Comparison of ENCODE assay signal across 11 cellular contexts in the genomic region with DNA sequence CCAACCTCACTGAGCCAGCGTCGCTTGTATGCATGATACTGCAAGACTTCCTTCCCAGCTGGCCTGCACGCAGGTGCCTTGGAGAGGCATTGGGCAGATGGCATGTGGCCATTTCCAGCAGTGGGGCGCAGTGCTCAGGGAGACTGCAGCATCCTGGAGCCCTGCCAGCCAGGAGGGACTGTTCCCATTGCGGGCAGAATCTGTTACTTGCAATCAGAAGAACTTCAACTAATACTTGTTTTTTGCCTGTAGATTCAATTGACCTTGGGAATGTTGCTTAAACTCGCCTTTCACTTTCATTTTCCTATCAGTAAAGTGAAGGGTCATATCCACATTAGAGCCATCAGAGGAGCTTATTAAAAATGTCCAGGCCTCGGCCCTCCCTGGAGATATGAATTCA. TPM values are rescaled to one million over a fixed set of nuclear protein-coding genes. Genes with fewer than 3 reads are reported as not detected.
DNase-seq lines count a peak whose midpoint lies in the region; ATAC-seq, FAIRE-seq and TF ChIP-seq lines count a peak whose summit lies in the region.
"Had no signal": no experiment of that assay in that cellular context is flagged by ENCODE, and none has a peak within 500 bp of the region (broad histone marks: within the 10 kb centered on the region; RNA-seq: fewer than 3 reads in every experiment).

No MANE protein-coding gene starts in this region.

- in situ Hi-C loops in K562 (cut with MboI): no loop called here

- WGBS in K562 (ENCODE audit: insufficient coverage, low coverage, missing lambda C conversion rate): 31% methylated on average over 7 of the region's 7 CpGs
- 36 to 43% methylated on average over 7 of the region's 7 CpGs for WGBS in thyroid gland, 2 donors

- no peaks in the 10 kb centered on the region for H3K9me1 ChIP-seq in K562 (ENCODE audit: control insufficient read depth, insufficient read depth, low read length)

- no peak for TF ChIP-seq POLR2A in K562 (conservative IDR thresholded peaks at IDR 0.05)
- TF ChIP-seq POLR2A in thyroid gland (IDR thresholded peaks at IDR 0.05): no peak

- 0 out of 2 replicates have a peak overlapping the region, but pooled peaks have one; percentile 14 for H3K4me2 ChIP-seq in K562 (ENCODE audit: insufficient read depth, low read length)

- 0 out of 4 replicates have a peak overlapping the region, but pooled peaks of 1 of the 2 experiments have one; percentile 45 for H3K9ac ChIP-seq in K562 (ENCODE audit: insufficient read depth in 1 of 2, low read depth in 2 of 2, low read length in 2 of 2)

- TF ChIP-seq EP300 in K562 (IDR thresholded peaks at IDR 0.05; ENCODE audit: low read length): no peak

- no peak overlapping the region for H3K27ac ChIP-seq in K562 (ENCODE audit: extremely low read depth, low read depth, low read length)
- peak overlapping the region in 2 of 3 donors; percentile 42 to 45 for H3K27ac ChIP-seq in thyroid gland
- H3K27ac ChIP-seq: 22Rv1 had no signal

- no peak for TF ChIP-seq CTCF in K562 (IDR thresholded peaks at IDR 0.05 in 2 of 3, conservative IDR thresholded peaks at IDR 0.05 in 1 of 3; ENCODE audit: insufficient read depth in 2 of 3, low read depth in 1 of 3, low read length in 3 of 3)
- TF ChIP-seq CTCF in thyroid gland (IDR thresholded peaks at IDR 0.05): no peak

- no peak overlapping the region for H2AFZ ChIP-seq in K562 (ENCODE audit: low read depth, low read length)

- no peak for TF ChIP-seq RAD21 in K562 (CRISPR knock-in tag; conservative IDR thresholded peaks at IDR 0.05 in 1 of 2, IDR thresholded peaks at IDR 0.05 in 1 of 2)

- intact Hi-C loops in K562 (cut with micrococcal nuclease): no loop called here
- intact Hi-C loops in thyroid gland (cut with DNase I): no loop called here

- H3K4me3 ChIP-seq in K562: no peak overlapping the region
- no peak overlapping the region for H3K4me3 ChIP-seq in thyroid gland (replicated peaks in 1 of 3)

- H3K36me3 ChIP-seq in K562 (ENCODE audit: control insufficient read depth, insufficient read depth, low read length): no peaks in the 10 kb centered on the region
- H3K36me3 ChIP-seq in thyroid gland: no peaks in the 10 kb centered on the region

- CTCF ChIA-PET in K562 (lab: Yijun Ruan, JAX; ENCODE audit: low intra/inter-chr PET ratio): no interaction called here

- H3K27me3 ChIP-seq in K562 (ENCODE audit: control insufficient read depth in 2 of 2, insufficient read depth in 2 of 2, low read length in 2 of 2) (no peaks in the 10 kb centered on the region), thyroid gland (no peaks in the 10 kb centered on the region)

- no peaks in the 10 kb centered on the region; the same call in 1 of the 2 replicates for H3K9me3 ChIP-seq in K562 (replicated peaks; ENCODE audit: control insufficient read depth, insufficient read depth, low read depth, low read length)
- H3K9me3 ChIP-seq in thyroid gland: no peaks in the 10 kb centered on the region

- DNase-seq in DMS53 (lab: John Stamatoyannopoulos, UW) (peak; percentile 65), DMS53 treated with DMSO at 0.1 percent for 48 hours (lab: John Stamatoyannopoulos, UW; ENCODE audit: unreplicated experiment) (no peak), K562 (ENCODE audit: extremely low read depth in 1 of 4, low spot score in 3 of 4) (no peak), lung microvascular endothelial cell (ENCODE audit: low read depth in 2 of 2) (peak; percentile 18 to 37), thyroid gland (peak; percentile 92 to 94), NCI-H2081 treated with DMSO at 0.1 percent for 48 hours (lab: John Stamatoyannopoulos, UW) (no peak), NCI-H226 (no peak)
- no peak for DNase-seq in activated effector memory CD4-positive, alpha-beta T cell treated with Interleukin-2 at 50 U/mL for 16 hours
- DNase-seq: HFFc6, NCI-H2227 treated with DMSO at 0.1 percent for 48 hours had no signal

- no peaks in the 10 kb centered on the region for H3K79me2 ChIP-seq in K562 (ENCODE audit: control insufficient read depth, insufficient read depth, low read length)

- no peak for FAIRE-seq in K562 (lab: Jason Lieb, UNC)

- H3K4me1 ChIP-seq in K562 (replicated peaks in 1 of 2; ENCODE audit: control insufficient read depth in 2 of 2, insufficient read depth in 2 of 2, low read length in 2 of 2): no peaks in the 10 kb centered on the region; a peak in 2 of 5 replicates
- peaks cover 0 to 17% of the 10 kb centered on the region in 2 donors for H3K4me1 ChIP-seq in thyroid gland

- no TSS peak for BruUV-seq in K562 (replicated peaks; lab: Mats Ljungman, UMichigan)

- POLR2A ChIA-PET in K562 (lab: Yijun Ruan, JAX): interaction anchor here (1.2 kb wide), 1 partner anchor 11 kb away, joined by 3 read pairs; no protein-coding TSS in a partner anchor

- H4K20me1 ChIP-seq in K562 (replicated peaks; ENCODE audit: control insufficient read depth, insufficient read depth, low read length): no peaks in the 10 kb centered on the region

- no peak for ATAC-seq in K562

TF ChIP-seq in K562, 482 proteins besides CTCF, POLR2A, EP300 and RAD21:
- no peak for TF ChIP-seq ZFPM2 (CRISPR knock-in tag; IDR thresholded peaks at IDR 0.05)
- TF ChIP-seq ESRRA (IDR thresholded peaks at IDR 0.05; ENCODE audit: borderline replicate concordance, low read depth): 0 out of 2 replicates have a peak, but pooled peaks have one; percentile 27

RNA-seq across cellular contexts. Expression of a gene that starts 29.8 kb away (rescaled TPM):
- 19.3 and 49.4 TPM in 2 replicates for total RNA-seq in K562 (2011; cell fraction: chromatin; rRNA removed; ENCODE audit: low replicate concordance)
- 48.4 and 58.8 TPM in 2 replicates for total RNA-seq in K562 (2011; cell fraction: nucleolus; rRNA removed)
- total RNA-seq in K562 (2011; cell fraction: nucleoplasm; rRNA removed): 30.0 and 36.6 TPM in 2 replicates
- total RNA-seq in K562 (2014; rRNA removed) (29.4 and 29.5 TPM in 2 replicates), K562 (2014; rRNA removed; fragmentation: Illumina TruSeq; extraction: Trizol) (3.3 and 3.7 TPM in 2 replicates), K562 (2015; rRNA removed; fragmentation: Illumina TruSeq; extraction: Trizol) (5.0 and 5.3 TPM in 2 replicates), K562 (2021) (32.9 and 34.8 TPM in 2 replicates), lung microvascular endothelial cell (3.9 and 5.8 TPM in 2 replicates), thyroid gland (10 to 100 TPM; 36.4 to 62.8 (median 55.0) TPM)
- polyA plus RNA-seq in K562 (2011; rRNA removed) (15.4 and 20.4 TPM in 2 replicates), K562 (2014; fragmentation: Illumina TruSeq; extraction: Trizol) (4.0 and 4.3 TPM in 2 replicates), K562 (2014; fragmentation: Nextera tagmentation; extraction: Ambion mirVana) (under 1 TPM; 0.04 to 0.06 TPM), K562 (2014; rRNA removed) (27.5 and 29.9 TPM in 2 replicates)
- polyA plus RNA-seq in K562 (2011; cell fraction: cytosol; rRNA removed): 26.0 and 97.0 TPM in 2 replicates
- 106 and 194 TPM in 2 replicates for polyA plus RNA-seq in K562 (2011; cell fraction: nucleus; rRNA removed)
- polyA plus RNA-seq in K562 (2012): 12.9 and 30.7 TPM in 2 replicates
- 3.5 and 3.7 TPM in 2 replicates for polyA minus RNA-seq in K562 (2011; rRNA and poly(A)+ RNA removed)
- 7.4 and 12.8 TPM in 2 replicates for polyA minus RNA-seq in K562 (2011; cell fraction: cytosol; rRNA and poly(A)+ RNA removed)
- polyA minus RNA-seq in K562 (2011; cell fraction: nucleus; rRNA and poly(A)+ RNA removed): 18.6 and 23.2 TPM in 2 replicates

Comparison
In these comparisons a context has a peak if more than half of its experiments do, and no peak if none do; other contexts are left out.
1. DNase-seq: peak in DMS53 (single experiment), lung microvascular endothelial cell (2 of 2) and thyroid gland (2 of 2); none in DMS53 treated with DMSO at 0.1 percent for 48 hours (single experiment), K562 (0 of 4), NCI-H2081 treated with DMSO at 0.1 percent for 48 hours (single experiment), activated effector memory CD4-positive, alpha-beta T cell treated with Interleukin-2 at 50 U/mL for 16 hours (single experiment) and NCI-H226 (single experiment).